In genomic region chr11:13110145-13110544, GRCh38 we compare ENCODE assay signal across 25 cellular contexts.
"Had no signal": no experiment of that assay in that cellular context is flagged by ENCODE, and none has a peak within 500 bp of the region (broad histone marks: within the 10 kb centered on the region; RNA-seq: fewer than 3 reads in every experiment).

No MANE protein-coding gene starts in this region.

- H3K27ac ChIP-seq: hepatocyte, left lung, lower lobe of right lung, ovary, right atrium auricular region, right lobe of liver, testis, thyroid gland, transverse colon, upper lobe of right lung had no signal

- H3K36me3 ChIP-seq: heart right ventricle, left lung, lower lobe of right lung, ovary, right atrium auricular region, right lobe of liver, stomach, thyroid gland, transverse colon, upper lobe of right lung had no signal

- H3K36me3 Mint-ChIP-seq: natural killer cell treated with Interleukin-12 subunit alpha and Interleukin-12 subunit beta and Interleukin-15 and Interleukin-18, amount 100 ng/mL, for 72 hours had no signal

- H3K27me3 Mint-ChIP-seq: progenitor cell of endocrine pancreas had no signal

- H3K79me2 ChIP-seq: hepatocyte had no signal

- H3K9me3 ChIP-seq: heart right ventricle, left lung, lower lobe of right lung, mucosa of descending colon, ovary, right atrium auricular region, right lobe of liver, stomach, testis, thyroid gland, transverse colon, upper lobe of right lung had no signal

- H3K4me1 ChIP-seq: left lung, right lobe of liver, testis, transverse colon had no signal

- H3K27ac Mint-ChIP-seq: naive thymus-derived CD4-positive, alpha-beta T cell; natural killer cell treated with Interleukin-12 subunit alpha and Interleukin-12 subunit beta and Interleukin-15 and Interleukin-18, amount 100 ng/mL, for 72 hours; progenitor cell of endocrine pancreas; stimulated activated naive B cell treated with anti-CD40 and anti-IgM and Interleukin-4, amounts not matched to agents 10 μg/mL and 1 μg/mL and 100 μg/mL, for 72 hours had no signal

- H3K4me3 ChIP-seq: heart right ventricle, hepatocyte, left lung, lower lobe of right lung, mucosa of descending colon, ovary, right atrium auricular region, right lobe of liver, stomach, testis, thyroid gland, transverse colon, upper lobe of right lung had no signal

- H2AFZ ChIP-seq: hepatocyte had no signal

- H3K4me2 ChIP-seq: hepatocyte had no signal

- FAIRE-seq: urothelium cell line had no signal

- H3K27me3 ChIP-seq: heart right ventricle, hepatocyte, left lung, ovary, right atrium auricular region, right lobe of liver, stomach, testis, thyroid gland, transverse colon, upper lobe of right lung had no signal

- DNase-seq: heart right ventricle; left colon; left lung; lower lobe of right lung; midbrain; mucosa of descending colon; naive thymus-derived CD4-positive, alpha-beta T cell; ovary; right lobe of liver; stimulated activated CD4-positive, alpha-beta T cell treated with anti-CD3 and anti-CD28 coated beads, Interleukin-12 subunit alpha, Interleukin-12 subunit beta, amount 100 ng/mL, for 4 hours; stimulated activated CD4-positive, alpha-beta T cell treated with anti-CD3 and anti-CD28 coated beads, Interleukin-15, amount 100 ng/mL, for 24 hours; stimulated activated CD4-positive, alpha-beta T cell treated with anti-CD3 and anti-CD28 coated beads, Interleukin-2, amount 100 ng/mL, for 24 hours; stimulated activated CD4-positive, alpha-beta T cell treated with anti-CD3 and anti-CD28 coated beads, Interleukin-4, amount 100 ng/mL, for 1 hour; stimulated activated naive B cell treated with anti-CD40 and anti-IgM and Interleukin-4, amounts not matched to agents 10 μg/mL and 1 μg/mL and 100 μg/mL, for 72 hours; stimulated activated naive CD8-positive, alpha-beta T cell treated with anti-CD3 and anti-CD28 coated beads, Interleukin-15, Interleukin-2, amounts not matched to agents 100 U/mL and 50 U/mL, for 24 hours; stomach; testis; thyroid gland; transverse colon; upper lobe of right lung had no signal

- H3K4me3 Mint-ChIP-seq: naive thymus-derived CD4-positive, alpha-beta T cell; natural killer cell treated with Interleukin-12 subunit alpha and Interleukin-12 subunit beta and Interleukin-15 and Interleukin-18, amount 100 ng/mL, for 72 hours; stimulated activated naive B cell treated with anti-CD40 and anti-IgM and Interleukin-4, amounts not matched to agents 10 μg/mL and 1 μg/mL and 100 μg/mL, for 72 hours had no signal

- ATAC-seq: left colon; left lung; lower lobe of right lung; mucosa of descending colon; naive thymus-derived CD4-positive, alpha-beta T cell; natural killer cell treated with Interleukin-12 subunit alpha and Interleukin-12 subunit beta and Interleukin-15 and Interleukin-18, amount 100 ng/mL, for 72 hours; stimulated activated naive B cell treated with anti-CD40 and anti-IgM and Interleukin-4, amounts not matched to agents 10 μg/mL and 1 μg/mL and 100 μg/mL, for 72 hours; stimulated activated naive CD8-positive, alpha-beta T cell treated with anti-CD3 and anti-CD28 coated beads, Interleukin-15, Interleukin-2, amounts not matched to agents 100 U/mL and 50 U/mL, for 24 hours; upper lobe of right lung had no signal
